ENCODE assay signal across 17 cellular contexts in the genomic region with DNA sequence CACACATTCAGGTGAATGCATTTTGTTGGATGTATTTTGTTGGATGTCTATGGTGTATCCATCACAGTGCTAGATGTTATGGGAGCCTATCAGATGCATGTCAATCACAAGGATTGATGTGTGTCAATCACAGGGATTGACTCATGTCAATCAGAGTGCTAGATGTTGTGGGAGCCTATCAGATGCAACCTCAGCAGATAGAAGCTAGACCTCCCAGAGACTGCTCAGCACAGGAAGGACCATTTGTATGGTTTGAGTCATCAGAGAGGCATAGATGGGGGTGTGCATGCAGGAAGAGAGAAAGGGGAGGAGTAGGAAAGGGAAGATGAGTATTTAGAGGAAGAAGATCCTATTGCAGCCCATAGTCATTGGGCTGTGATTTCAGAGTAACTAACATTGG. TPM values are rescaled to one million over a fixed set of nuclear protein-coding genes. Genes with fewer than 3 reads are reported as not detected.
A peak's percentile ranks its signal among the peaks of the same experiment; 100 is the strongest.
DNase-seq lines count a peak whose midpoint lies in the region; FAIRE-seq and TF ChIP-seq lines count a peak whose summit lies in the region.
"Had no signal": no experiment of that assay in that cellular context is flagged by ENCODE, and none has a peak within 500 bp of the region (broad histone marks: within the 10 kb centered on the region; RNA-seq: fewer than 3 reads in every experiment).

No MANE protein-coding gene starts in this region.

- H3K4me1 Mint-ChIP-seq in MCF 10A (ENCODE audit: insufficient read depth, unreplicated experiment) (no peaks in the 10 kb centered on the region), endothelial cell (ENCODE audit: unreplicated experiment) (peaks cover 5% of the 10 kb centered on the region)
- no peaks in the 10 kb centered on the region for H3K4me1 Mint-ChIP-seq in T-helper 2 cell treated with Interferon-gamma antibody and Interleukin-4, amounts not matched to agents 5 μg/mL and 100 μg/mL, for 36 hours (ENCODE audit: low read depth)
- H3K4me1 Mint-ChIP-seq: neural crest cell had no signal

- no TSS peak for BruUV-seq in MCF 10A (replicated peaks; lab: Mats Ljungman, UMichigan)

- TF ChIP-seq CTCF in MCF 10A (IDR thresholded peaks at IDR 0.05; ENCODE audit: unreplicated experiment) = no peak
- no peak for TF ChIP-seq CTCF in breast epithelium (IDR thresholded peaks at IDR 0.05)
- no peak for TF ChIP-seq CTCF in choroid plexus epithelial cell (conservative IDR thresholded peaks at IDR 0.05; ENCODE audit: low read depth, low read length)
- TF ChIP-seq CTCF in endothelial cell (IDR thresholded peaks at IDR 0.05; ENCODE audit: unreplicated experiment) = no peak

- no peak for TF ChIP-seq POLR2A in breast epithelium (IDR thresholded peaks at IDR 0.05)

- no peaks in the 10 kb centered on the region for H3K4me1 ChIP-seq in breast epithelium
- H3K4me1 ChIP-seq: HAP-1, vagina had no signal

- POLR2A ChIA-PET in MCF 10A (lab: Yijun Ruan, JAX) = no interaction called here

- DNase-seq in MCF 10A (ENCODE audit: unreplicated experiment) = peak; percentile 8
- DNase-seq in breast epithelium (ENCODE audit: low spot score in 2 of 2) = no peak
- peak; percentile 77 for DNase-seq in RCC 7860 (ENCODE audit: low spot score)
- DNase-seq in choroid plexus epithelial cell (ENCODE audit: low read depth) = peak; percentile 69
- DNase-seq in skeletal muscle cell (ENCODE audit: low read depth) = peak; percentile 54
- no peak for DNase-seq in endothelial cell (ENCODE audit: low spot score)
- DNase-seq in COLO829 (ENCODE audit: low spot score) = no peak
- no peak for DNase-seq in T-helper 2 cell treated with Interferon-gamma antibody and Interleukin-4, amounts not matched to agents 5 μg/mL and 100 μg/mL, for 36 hours (ENCODE audit: low spot score)
- DNase-seq: activated naive CD8-positive, alpha-beta T cell treated with anti-CD3 and anti-CD28 coated beads, Interleukin-2, amount 10 ng/mL, durations not matched to agents 7 days and 5 days; activated T-cell treated with anti-CD3 and anti-CD28 coated beads, Interleukin-2, amount 50 U/mL, for 72 hours; mesendoderm; NCI-H2029 treated with DMSO at 0.1 percent for 48 hours; NCI-H526 treated with DMSO at 0.1 percent for 48 hours had no signal

- CTCF ChIA-PET in MCF 10A (lab: Yijun Ruan, JAX) = interaction anchor here (0.6 kb wide), 1 partner anchor 1550 kb away, joined by 3 read pairs; no protein-coding TSS in a partner anchor

- FAIRE-seq in RCC 7860 (lab: Jason Lieb, UNC) = peak; percentile 15
- FAIRE-seq: G401.6 had no signal

- intact Hi-C loops in MCF 10A (cut with micrococcal nuclease) = no loop called here
- intact Hi-C loops in breast epithelium (cut with DNase I; ENCODE audit: low total_unique reads) = no loop called here

- H3K36me3 ChIP-seq in breast epithelium = no peaks in the 10 kb centered on the region
- H3K36me3 ChIP-seq: HAP-1, vagina had no signal

- H3K36me3 Mint-ChIP-seq in MCF 10A (ENCODE audit: insufficient read depth, unreplicated experiment) = no peaks in the 10 kb centered on the region
- H3K36me3 Mint-ChIP-seq in endothelial cell (ENCODE audit: low read depth, unreplicated experiment) = no peaks in the 10 kb centered on the region
- no peaks in the 10 kb centered on the region for H3K36me3 Mint-ChIP-seq in T-helper 2 cell treated with Interferon-gamma antibody and Interleukin-4, amounts not matched to agents 5 μg/mL and 100 μg/mL, for 36 hours (ENCODE audit: low read depth)

- no peak overlapping the region for H3K27ac ChIP-seq in breast epithelium
- H3K27ac ChIP-seq: vagina had no signal

- no peak overlapping the region for H3K4me3 Mint-ChIP-seq in MCF 10A (ENCODE audit: unreplicated experiment)
- H3K4me3 Mint-ChIP-seq in endothelial cell (ENCODE audit: unreplicated experiment) = no peak overlapping the region
- no peak overlapping the region for H3K4me3 Mint-ChIP-seq in T-helper 2 cell treated with Interferon-gamma antibody and Interleukin-4, amounts not matched to agents 5 μg/mL and 100 μg/mL, for 36 hours
- H3K4me3 Mint-ChIP-seq: activated naive CD8-positive, alpha-beta T cell treated with anti-CD3 and anti-CD28 coated beads, Interleukin-2, amount 10 ng/mL, durations not matched to agents 7 days and 5 days; activated T-cell treated with anti-CD3 and anti-CD28 coated beads, Interleukin-2, amount 50 U/mL, for 72 hours; neural crest cell had no signal

- no peaks in the 10 kb centered on the region for H3K27me3 ChIP-seq in breast epithelium
- H3K27me3 ChIP-seq: vagina had no signal

- H3K4me3 ChIP-seq in breast epithelium = no peak overlapping the region
- no peak overlapping the region for H3K4me3 ChIP-seq in choroid plexus epithelial cell (ENCODE audit: low read depth, low read length)
- no peak overlapping the region for H3K4me3 ChIP-seq in skeletal muscle cell (ENCODE audit: low read depth, low read length)
- H3K4me3 ChIP-seq: HAP-1, vagina had no signal

- H3K9me3 Mint-ChIP-seq in MCF 10A (ENCODE audit: unreplicated experiment) (peaks cover 12% of the 10 kb centered on the region), endothelial cell (ENCODE audit: unreplicated experiment) (no peaks in the 10 kb centered on the region)
- no peaks in the 10 kb centered on the region for H3K9me3 Mint-ChIP-seq in T-helper 2 cell treated with Interferon-gamma antibody and Interleukin-4, amounts not matched to agents 5 μg/mL and 100 μg/mL, for 36 hours

- H3K9me3 ChIP-seq in breast epithelium = no peaks in the 10 kb centered on the region
- H3K9me3 ChIP-seq: HAP-1, vagina had no signal

- H3K27me3 Mint-ChIP-seq in MCF 10A (ENCODE audit: insufficient read depth, unreplicated experiment) = no peaks in the 10 kb centered on the region
- H3K27me3 Mint-ChIP-seq in endothelial cell (ENCODE audit: unreplicated experiment) = no peaks in the 10 kb centered on the region
- H3K27me3 Mint-ChIP-seq in T-helper 2 cell treated with Interferon-gamma antibody and Interleukin-4, amounts not matched to agents 5 μg/mL and 100 μg/mL, for 36 hours (ENCODE audit: low read depth) = peaks cover 15% of the 10 kb centered on the region

- no peak overlapping the region for H3K27ac Mint-ChIP-seq in MCF 10A (ENCODE audit: low read depth, unreplicated experiment)
- no peak overlapping the region for H3K27ac Mint-ChIP-seq in endothelial cell (ENCODE audit: unreplicated experiment)
- H3K27ac Mint-ChIP-seq in T-helper 2 cell treated with Interferon-gamma antibody and Interleukin-4, amounts not matched to agents 5 μg/mL and 100 μg/mL, for 36 hours = no peak overlapping the region
- H3K27ac Mint-ChIP-seq: activated naive CD8-positive, alpha-beta T cell treated with anti-CD3 and anti-CD28 coated beads, Interleukin-2, amount 10 ng/mL, durations not matched to agents 7 days and 5 days; activated T-cell treated with anti-CD3 and anti-CD28 coated beads, Interleukin-2, amount 50 U/mL, for 72 hours had no signal

RNA-seq across cellular contexts. Expression of gene PITRM1, which starts 48.3 kb away (rescaled TPM):
- total RNA-seq in MCF 10A (2022) = 132 and 136 TPM in 2 replicates
- total RNA-seq in breast epithelium = 10 to 100 TPM; 64.9 to 76.0 (median 75.8) TPM
- 60.3 TPM for total RNA-seq in endothelial cell (ENCODE audit: unreplicated experiment)

Comparison
In these comparisons a context has a peak if more than half of its experiments do, and no peak if none do; other contexts are left out.
1. DNase-seq: peak in MCF 10A (single experiment), RCC 7860 (single experiment), choroid plexus epithelial cell (single experiment) and skeletal muscle cell (single experiment); none in breast epithelium (0 of 2), endothelial cell (single experiment), COLO829 (single experiment) and T-helper 2 cell treated with Interferon-gamma antibody and Interleukin-4, amounts not matched to agents 5 μg/mL and 100 μg/mL, for 36 hours (single experiment).